ENCODE assay signal across 1 cellular context in the genomic region with DNA sequence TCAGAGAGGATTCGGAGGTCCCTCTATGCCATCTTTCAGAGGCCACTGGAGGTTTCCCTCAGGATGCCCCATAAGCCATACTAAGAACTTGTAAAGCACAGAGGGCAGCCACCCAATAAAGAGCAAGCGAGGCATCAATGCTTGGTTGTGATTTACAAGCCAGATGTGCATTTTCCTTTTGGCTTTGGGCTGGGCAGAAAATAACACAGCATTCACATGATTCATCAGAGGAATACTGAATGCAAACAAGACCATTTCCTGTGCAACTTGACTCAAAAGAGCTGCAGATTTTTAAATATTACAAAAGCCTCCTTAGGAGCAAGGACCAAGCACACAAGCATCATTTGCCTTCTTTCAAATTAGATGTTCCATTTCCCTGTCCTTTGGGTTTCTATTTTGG.
TF ChIP-seq lines count a peak whose summit lies in the region.

No MANE protein-coding gene starts in this region.

TF ChIP-seq in endothelial cell of umbilical vein, 7 proteins besides CTCF, POLR2A, EP300 and RAD21 (continued from another document):
- no peak for TF ChIP-seq JUN (IDR thresholded peaks at IDR 0.05; ENCODE audit: borderline replicate concordance, insufficient read depth, insufficient read length, low read depth)
- no peak for TF ChIP-seq MYC (IDR thresholded peaks at IDR 0.05; ENCODE audit: low read depth, low read length)
